18 cellular contexts compared by ENCODE assay signal in genomic region chr13:49304763-49305695, GRCh38. TPM values are rescaled to one million over a fixed set of nuclear protein-coding genes. Genes with fewer than 3 reads are reported as not detected.
DNase-seq lines count a peak whose midpoint lies in the region; ATAC-seq, FAIRE-seq and TF ChIP-seq lines count a peak whose summit lies in the region.
"Had no signal": no experiment of that assay in that cellular context is flagged by ENCODE, and none has a peak within 500 bp of the region (broad histone marks: within the 10 kb centered on the region; RNA-seq: fewer than 3 reads in every experiment).

No MANE protein-coding gene starts in this region.

- H3K4me1 ChIP-seq in HepG2 (ENCODE audit: insufficient read depth, low read length) (peaks cover 72% of the 10 kb centered on the region), right lobe of liver (peaks cover 0 to 9% (median 3%) of the 10 kb centered on the region in 4 donors), OCI-LY7 (ENCODE audit: insufficient read depth, low read length, poor library complexity, severe bottlenecking) (peaks cover 51% of the 10 kb centered on the region), prostate gland (replicated peaks) (peaks cover 9% of the 10 kb centered on the region)

- intact Hi-C loops in HepG2 (cut with micrococcal nuclease; ENCODE audit: unreplicated experiment): loop anchor here (5.0 kb wide), 2 partner anchors 67 to 137 kb away; partner anchors contain the start of genes CAB39L and SETDB2
- intact Hi-C loops in right lobe of liver (cut with DNase I): loop anchor here in 1 of 2 donors (5.0 kb wide), 1 partner anchor 297 kb away; no protein-coding TSS in a partner anchor
- intact Hi-C loops in OCI-LY7 (cut with micrococcal nuclease; ENCODE audit: unreplicated experiment): loop anchor here (5.0 kb wide), 1 partner anchor 487 kb away; the partner anchor contains the start of gene KPNA3
- intact Hi-C loops in prostate gland (cut with DNase I): loop anchor here (5.0 kb wide), 2 partner anchors 192 to 302 kb away; partner anchors contain the start of gene PHF11

- no peak for TF ChIP-seq EP300 in HepG2 (IDR thresholded peaks at IDR 0.05; ENCODE audit: low read depth in 2 of 2, low read length in 2 of 2)
- no peak for TF ChIP-seq EP300 in HepG2 (CRISPR knock-in tag; IDR thresholded peaks at IDR 0.05; ENCODE audit: borderline replicate concordance)

- no peaks in the 10 kb centered on the region for H3K9me2 ChIP-seq in OCI-LY7 (ENCODE audit: insufficient read depth, low read length)

- TF ChIP-seq CTCF in HepG2 (CRISPR knock-in tag; IDR thresholded peaks at IDR 0.05) (no peak), right lobe of liver (IDR thresholded peaks at IDR 0.05) (no peak), OCI-LY7 (conservative IDR thresholded peaks at IDR 0.05; ENCODE audit: low read length) (no peak), prostate gland (IDR thresholded peaks at IDR 0.05) (no peak)

- H3K27ac ChIP-seq in HepG2 (ENCODE audit: extremely low read length, insufficient read depth, low read length): no peak overlapping the region
- no peak overlapping the region for H3K27ac ChIP-seq in right lobe of liver
- no peak overlapping the region for H3K27ac ChIP-seq in OCI-LY7 (ENCODE audit: low read depth, low read length, poor library complexity, severe bottlenecking)
- H3K27ac ChIP-seq in prostate gland: peak overlapping the region; percentile 7 to 56

- DNase-seq in HepG2 (ENCODE audit: low spot score) (no peak), right lobe of liver (no peak), OCI-LY7 (ENCODE audit: low spot score) (no peak), prostate gland (ENCODE audit: low spot score) (no peak), left lobe of liver (ENCODE audit: low spot score) (no peak), hepatic stellate cell (ENCODE audit: low spot score) (no peak)
- DNase-seq: activated CD4-positive, alpha-beta T cell treated with anti-CD3 and anti-CD28 coated beads, Interleukin-2, amount 10 ng/mL, durations not matched to agents 24 days and 14 days; activated naive CD4-positive, alpha-beta T cell; HCEC 1CT; naive thymus-derived CD4-positive, alpha-beta T cell; RPMI8226 had no signal

- H3K79me2 ChIP-seq in HepG2 (ENCODE audit: insufficient read depth, low read length) (no peaks in the 10 kb centered on the region), OCI-LY7 (ENCODE audit: insufficient read depth, low read depth, low read length) (no peaks in the 10 kb centered on the region)

- H3K27me3 ChIP-seq in HepG2 (ENCODE audit: control insufficient read depth in 1 of 2, insufficient read depth in 2 of 2, low read length in 2 of 2): no peaks in the 10 kb centered on the region
- no peaks in the 10 kb centered on the region for H3K27me3 ChIP-seq in right lobe of liver
- H3K27me3 ChIP-seq in prostate gland (replicated peaks; ENCODE audit: insufficient read depth): no peaks in the 10 kb centered on the region
- H3K27me3 ChIP-seq: gastrocnemius medialis had no signal

- H3K4me3 ChIP-seq in HepG2 (replicated peaks in 1 of 3; ENCODE audit: insufficient read depth in 1 of 3, low read depth in 2 of 3, low read length in 3 of 3) (no peak overlapping the region), right lobe of liver (no peak overlapping the region), OCI-LY7 (ENCODE audit: low read depth, low read length, poor library complexity, severe bottlenecking) (no peak overlapping the region), prostate gland (no peak overlapping the region)
- H3K4me3 ChIP-seq: gastrocnemius medialis, lung had no signal

- POLR2A ChIA-PET in HepG2 (lab: Yijun Ruan, JAX) (no interaction called here), OCI-LY7 (lab: Charles Lee) (interaction anchor here (0.8 to 1.2 kb wide), 3 partner anchors 8 to 108 kb away, joined by 3 to 4 read pairs (median 3); no protein-coding TSS in a partner anchor)

- H3K4me2 ChIP-seq in HepG2 (ENCODE audit: low read depth, low read length): no peak overlapping the region
- peak overlapping the region; percentile 42 for H3K4me2 ChIP-seq in OCI-LY7 (ENCODE audit: low read length)

- CTCF ChIA-PET in HepG2 (lab: Yijun Ruan, JAX; ENCODE audit: low intra/inter-chr PET ratio, low total read pairs): no interaction called here
- CTCF ChIA-PET in OCI-LY7 (lab: Charles Lee; ENCODE audit: unreplicated experiment): no interaction called here

- no peak for TF ChIP-seq RAD21 in HepG2 (CRISPR knock-in tag; IDR thresholded peaks at IDR 0.05)

- BruUV-seq in HepG2 (replicated peaks; lab: Mats Ljungman, UMichigan) (no TSS peak), OCI-LY7 (replicated peaks; lab: Mats Ljungman, UMichigan) (no TSS peak)

- in situ Hi-C loops in HepG2 (cut with HindIII; ENCODE audit: extremely low pct_ligation_motif_present, low pct_unique_long_range_greater_than_20kb): loop anchor here (5.0 to 10.0 kb wide), 3 partner anchors 67 to 302 kb away; no protein-coding TSS in a partner anchor

- TF ChIP-seq POLR2A in HepG2 (IDR thresholded peaks at IDR 0.05; ENCODE audit: insufficient read depth in 1 of 2, low read depth in 2 of 2, low read length in 2 of 2) (no peak), right lobe of liver (IDR thresholded peaks at IDR 0.05) (no peak), prostate gland (IDR thresholded peaks at IDR 0.05) (no peak)

- no peak overlapping the region for H3K9ac ChIP-seq in HepG2 (ENCODE audit: insufficient read depth, low read depth, low read length)

- ATAC-seq in HepG2 (no peak), right lobe of liver (no peak), HG02973 (IDR thresholded peaks at IDR 0.05; ENCODE audit: unreplicated experiment) (no peak), left lobe of liver (no peak), HG02642 (IDR thresholded peaks at IDR 0.05; ENCODE audit: poor library complexity, unreplicated experiment) (no peak)
- ATAC-seq: gastrocnemius medialis; naive thymus-derived CD4-positive, alpha-beta T cell; stimulated activated effector memory CD8-positive, alpha-beta T cell treated with anti-CD3 and anti-CD28 coated beads, Interleukin-12 subunit alpha, Interleukin-12 subunit beta, amount 100 ng/mL, for 72 hours had no signal

- no peak for FAIRE-seq in HepG2 (lab: Jason Lieb, UNC)
- FAIRE-seq: TTC549, urothelium cell line had no signal

- WGBS in HepG2 (ENCODE audit: low lambda C conversion rate): 94% methylated on average over 22 of the region's 25 CpGs
- 81% methylated on average over 16 of the region's 25 CpGs for WGBS in right lobe of liver (ENCODE audit: insufficient coverage, low coverage, low lambda C conversion rate, missing lambda C conversion rate)
- 42% methylated on average over 25 of the region's 25 CpGs for WGBS in prostate gland

- H2AFZ ChIP-seq in HepG2 (ENCODE audit: low read length): no peak overlapping the region
- H2AFZ ChIP-seq in OCI-LY7 (ENCODE audit: low read length): no peak overlapping the region

- H3K9me3 ChIP-seq in HepG2 (ENCODE audit: low read length) (no peaks in the 10 kb centered on the region), right lobe of liver (no peaks in the 10 kb centered on the region), OCI-LY7 (ENCODE audit: low read length) (no peaks in the 10 kb centered on the region), prostate gland (no peaks in the 10 kb centered on the region)
- H3K9me3 ChIP-seq: gastrocnemius medialis had no signal

- H4K20me1 ChIP-seq in HepG2 (ENCODE audit: insufficient read depth, low read length) (no peaks in the 10 kb centered on the region), OCI-LY7 (ENCODE audit: insufficient read depth, low read length) (no peaks in the 10 kb centered on the region)

- no peaks in the 10 kb centered on the region for H3K36me3 ChIP-seq in HepG2 (replicated peaks in 1 of 2; ENCODE audit: control insufficient read depth in 1 of 2, insufficient read depth in 2 of 2, low read length in 2 of 2)
- H3K36me3 ChIP-seq in right lobe of liver: no peaks in the 10 kb centered on the region
- H3K36me3 ChIP-seq in OCI-LY7 (ENCODE audit: insufficient read depth, low read length): peaks cover 16% of the 10 kb centered on the region
- no peaks in the 10 kb centered on the region for H3K36me3 ChIP-seq in prostate gland
- H3K36me3 ChIP-seq: gastrocnemius medialis had no signal

TF ChIP-seq in HepG2, 621 proteins besides CTCF, POLR2A, EP300 and RAD21 (continues in another document):
- peak; percentile 83 for TF ChIP-seq MAFF (IDR thresholded peaks at IDR 0.05; ENCODE audit: low read depth, low read length)

RNA-seq across cellular contexts. Expression of gene CDADC1, which starts 57.3 kb away (rescaled TPM):
- 9.0 and 10.8 TPM in 2 replicates for total RNA-seq in HepG2 (2016; rRNA removed; fragmentation: Illumina TruSeq; extraction: Trizol)
- total RNA-seq in HepG2 (2016; cell fraction: cytosol; rRNA removed; fragmentation: Illumina TruSeq; extraction: Trizol; ENCODE audit: low read depth): 5.3 and 6.2 TPM in 2 replicates
- total RNA-seq in HepG2 (2016; cell fraction: insoluble cytoplasmic fraction; rRNA removed; fragmentation: Illumina TruSeq; extraction: Trizol): 8.1 and 8.9 TPM in 2 replicates
- total RNA-seq in HepG2 (2016; cell fraction: membrane; rRNA removed; fragmentation: Illumina TruSeq; extraction: Trizol): 12.5 and 15.3 TPM in 2 replicates
- 7.2 and 9.0 TPM in 2 replicates for total RNA-seq in HepG2 (2016; cell fraction: nucleus; rRNA removed; fragmentation: Illumina TruSeq; extraction: Trizol)
- polyA plus RNA-seq in HepG2 (2011; rRNA removed): 2.4 and 2.7 TPM in 2 replicates
- 1.4 and 1.9 TPM in 2 replicates for polyA plus RNA-seq in HepG2 (2011; cell fraction: cytosol; rRNA removed)
- 1.7 and 2.8 TPM in 2 replicates for polyA plus RNA-seq in HepG2 (2011; cell fraction: nucleus; rRNA removed)
- 5.4 and 6.3 TPM in 2 replicates for polyA plus RNA-seq in HepG2 (2012)
- 10.5 and 11.5 TPM in 2 replicates for polyA plus RNA-seq in HepG2 (2016; cell fraction: cytosol; fragmentation: Illumina TruSeq; extraction: Trizol; ENCODE audit: low read depth)
- 10.0 and 11.9 TPM in 2 replicates for polyA plus RNA-seq in HepG2 (2016; cell fraction: insoluble cytoplasmic fraction; fragmentation: Illumina TruSeq; extraction: Trizol; ENCODE audit: low read depth)
- 14.2 and 15.4 TPM in 2 replicates for polyA plus RNA-seq in HepG2 (2016; cell fraction: membrane; fragmentation: Illumina TruSeq; extraction: Trizol; ENCODE audit: low read depth)
- polyA plus RNA-seq in HepG2 (2016; cell fraction: nucleus; fragmentation: Illumina TruSeq; extraction: Trizol; ENCODE audit: insufficient read depth, low read depth): 6.8 and 11.4 TPM in 2 replicates
- 3.2 and 6.0 TPM in 2 replicates for polyA minus RNA-seq in HepG2 (2011; rRNA and poly(A)+ RNA removed; ENCODE audit: low replicate concordance)
- polyA minus RNA-seq in HepG2 (2011; cell fraction: cytosol; rRNA and poly(A)+ RNA removed): 0.97 and 1.7 TPM in 2 replicates
- 7.8 and 8.4 TPM in 2 replicates for polyA minus RNA-seq in HepG2 (2011; cell fraction: nucleus; rRNA and poly(A)+ RNA removed)
- total RNA-seq in right lobe of liver: 10 to 100 TPM in 1 of 6 experiments, 1 to 10 TPM in 5; 2.2 to 10.1 (median 5.4) TPM
- total RNA-seq in OCI-LY7 (2014; rRNA removed; shearing (Covaris generic)): 9.1 and 18.8 TPM in 2 replicates
- total RNA-seq in OCI-LY7 (2022): 10.3 and 12.5 TPM in 2 replicates
- total RNA-seq in prostate gland: 1 to 10 TPM; 2.0 to 6.1 TPM
- total RNA-seq in left lobe of liver: 8.3 TPM

Comparison
In these comparisons a context has a peak if more than half of its experiments do, and no peak if none do; other contexts are left out.
1. H3K27ac ChIP-seq: peak in prostate gland (2 of 2); none in HepG2 (single experiment), right lobe of liver (0 of 3) and OCI-LY7 (single experiment).